1 cellular context compared by ENCODE assay signal in the genomic region with DNA sequence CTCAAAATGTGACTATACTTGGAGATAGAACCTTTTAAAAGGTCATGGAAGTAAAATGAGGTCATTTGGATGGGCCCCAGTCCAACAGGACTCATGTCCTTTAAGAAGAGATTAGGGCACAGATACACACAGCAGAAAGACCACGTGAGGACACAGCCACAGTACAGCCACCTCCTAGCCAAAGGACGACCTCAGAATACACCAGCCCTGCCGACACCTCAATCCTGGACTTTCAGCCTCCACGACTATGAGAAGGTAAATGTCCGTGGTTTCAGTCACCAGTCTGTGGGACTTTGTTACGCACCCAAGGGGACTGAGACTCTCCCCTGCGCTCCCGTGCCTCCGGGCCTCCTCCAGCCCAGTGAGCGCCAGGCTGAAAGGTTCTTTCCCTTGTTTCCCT.
TF ChIP-seq lines count a peak whose summit lies in the region.

No MANE protein-coding gene starts in this region.

TF ChIP-seq in K562, 482 proteins besides CTCF, POLR2A, EP300 and RAD21 (continued from another document):
- TF ChIP-seq, protein P1, sequence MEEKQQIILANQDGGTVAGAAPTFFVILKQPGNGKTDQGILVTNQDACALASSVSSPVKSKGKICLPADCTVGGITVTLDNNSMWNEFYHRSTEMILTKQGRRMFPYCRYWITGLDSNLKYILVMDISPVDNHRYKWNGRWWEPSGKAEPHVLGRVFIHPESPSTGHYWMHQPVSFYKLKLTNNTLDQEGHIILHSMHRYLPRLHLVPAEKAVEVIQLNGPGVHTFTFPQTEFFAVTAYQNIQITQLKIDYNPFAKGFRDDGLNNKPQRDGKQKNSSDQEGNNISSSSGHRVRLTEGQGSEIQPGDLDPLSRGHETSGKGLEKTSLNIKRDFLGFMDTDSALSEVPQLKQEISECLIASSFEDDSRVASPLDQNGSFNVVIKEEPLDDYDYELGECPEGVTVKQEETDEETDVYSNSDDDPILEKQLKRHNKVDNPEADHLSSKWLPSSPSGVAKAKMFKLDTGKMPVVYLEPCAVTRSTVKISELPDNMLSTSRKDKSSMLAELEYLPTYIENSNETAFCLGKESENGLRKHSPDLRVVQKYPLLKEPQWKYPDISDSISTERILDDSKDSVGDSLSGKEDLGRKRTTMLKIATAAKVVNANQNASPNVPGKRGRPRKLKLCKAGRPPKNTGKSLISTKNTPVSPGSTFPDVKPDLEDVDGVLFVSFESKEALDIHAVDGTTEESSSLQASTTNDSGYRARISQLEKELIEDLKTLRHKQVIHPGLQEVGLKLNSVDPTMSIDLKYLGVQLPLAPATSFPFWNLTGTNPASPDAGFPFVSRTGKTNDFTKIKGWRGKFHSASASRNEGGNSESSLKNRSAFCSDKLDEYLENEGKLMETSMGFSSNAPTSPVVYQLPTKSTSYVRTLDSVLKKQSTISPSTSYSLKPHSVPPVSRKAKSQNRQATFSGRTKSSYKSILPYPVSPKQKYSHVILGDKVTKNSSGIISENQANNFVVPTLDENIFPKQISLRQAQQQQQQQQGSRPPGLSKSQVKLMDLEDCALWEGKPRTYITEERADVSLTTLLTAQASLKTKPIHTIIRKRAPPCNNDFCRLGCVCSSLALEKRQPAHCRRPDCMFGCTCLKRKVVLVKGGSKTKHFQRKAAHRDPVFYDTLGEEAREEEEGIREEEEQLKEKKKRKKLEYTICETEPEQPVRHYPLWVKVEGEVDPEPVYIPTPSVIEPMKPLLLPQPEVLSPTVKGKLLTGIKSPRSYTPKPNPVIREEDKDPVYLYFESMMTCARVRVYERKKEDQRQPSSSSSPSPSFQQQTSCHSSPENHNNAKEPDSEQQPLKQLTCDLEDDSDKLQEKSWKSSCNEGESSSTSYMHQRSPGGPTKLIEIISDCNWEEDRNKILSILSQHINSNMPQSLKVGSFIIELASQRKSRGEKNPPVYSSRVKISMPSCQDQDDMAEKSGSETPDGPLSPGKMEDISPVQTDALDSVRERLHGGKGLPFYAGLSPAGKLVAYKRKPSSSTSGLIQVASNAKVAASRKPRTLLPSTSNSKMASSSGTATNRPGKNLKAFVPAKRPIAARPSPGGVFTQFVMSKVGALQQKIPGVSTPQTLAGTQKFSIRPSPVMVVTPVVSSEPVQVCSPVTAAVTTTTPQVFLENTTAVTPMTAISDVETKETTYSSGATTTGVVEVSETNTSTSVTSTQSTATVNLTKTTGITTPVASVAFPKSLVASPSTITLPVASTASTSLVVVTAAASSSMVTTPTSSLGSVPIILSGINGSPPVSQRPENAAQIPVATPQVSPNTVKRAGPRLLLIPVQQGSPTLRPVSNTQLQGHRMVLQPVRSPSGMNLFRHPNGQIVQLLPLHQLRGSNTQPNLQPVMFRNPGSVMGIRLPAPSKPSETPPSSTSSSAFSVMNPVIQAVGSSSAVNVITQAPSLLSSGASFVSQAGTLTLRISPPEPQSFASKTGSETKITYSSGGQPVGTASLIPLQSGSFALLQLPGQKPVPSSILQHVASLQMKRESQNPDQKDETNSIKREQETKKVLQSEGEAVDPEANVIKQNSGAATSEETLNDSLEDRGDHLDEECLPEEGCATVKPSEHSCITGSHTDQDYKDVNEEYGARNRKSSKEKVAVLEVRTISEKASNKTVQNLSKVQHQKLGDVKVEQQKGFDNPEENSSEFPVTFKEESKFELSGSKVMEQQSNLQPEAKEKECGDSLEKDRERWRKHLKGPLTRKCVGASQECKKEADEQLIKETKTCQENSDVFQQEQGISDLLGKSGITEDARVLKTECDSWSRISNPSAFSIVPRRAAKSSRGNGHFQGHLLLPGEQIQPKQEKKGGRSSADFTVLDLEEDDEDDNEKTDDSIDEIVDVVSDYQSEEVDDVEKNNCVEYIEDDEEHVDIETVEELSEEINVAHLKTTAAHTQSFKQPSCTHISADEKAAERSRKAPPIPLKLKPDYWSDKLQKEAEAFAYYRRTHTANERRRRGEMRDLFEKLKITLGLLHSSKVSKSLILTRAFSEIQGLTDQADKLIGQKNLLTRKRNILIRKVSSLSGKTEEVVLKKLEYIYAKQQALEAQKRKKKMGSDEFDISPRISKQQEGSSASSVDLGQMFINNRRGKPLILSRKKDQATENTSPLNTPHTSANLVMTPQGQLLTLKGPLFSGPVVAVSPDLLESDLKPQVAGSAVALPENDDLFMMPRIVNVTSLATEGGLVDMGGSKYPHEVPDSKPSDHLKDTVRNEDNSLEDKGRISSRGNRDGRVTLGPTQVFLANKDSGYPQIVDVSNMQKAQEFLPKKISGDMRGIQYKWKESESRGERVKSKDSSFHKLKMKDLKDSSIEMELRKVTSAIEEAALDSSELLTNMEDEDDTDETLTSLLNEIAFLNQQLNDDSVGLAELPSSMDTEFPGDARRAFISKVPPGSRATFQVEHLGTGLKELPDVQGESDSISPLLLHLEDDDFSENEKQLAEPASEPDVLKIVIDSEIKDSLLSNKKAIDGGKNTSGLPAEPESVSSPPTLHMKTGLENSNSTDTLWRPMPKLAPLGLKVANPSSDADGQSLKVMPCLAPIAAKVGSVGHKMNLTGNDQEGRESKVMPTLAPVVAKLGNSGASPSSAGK (IDR thresholded peaks at IDR 0.05): peak; percentile 74
- TF ChIP-seq, protein P2, sequence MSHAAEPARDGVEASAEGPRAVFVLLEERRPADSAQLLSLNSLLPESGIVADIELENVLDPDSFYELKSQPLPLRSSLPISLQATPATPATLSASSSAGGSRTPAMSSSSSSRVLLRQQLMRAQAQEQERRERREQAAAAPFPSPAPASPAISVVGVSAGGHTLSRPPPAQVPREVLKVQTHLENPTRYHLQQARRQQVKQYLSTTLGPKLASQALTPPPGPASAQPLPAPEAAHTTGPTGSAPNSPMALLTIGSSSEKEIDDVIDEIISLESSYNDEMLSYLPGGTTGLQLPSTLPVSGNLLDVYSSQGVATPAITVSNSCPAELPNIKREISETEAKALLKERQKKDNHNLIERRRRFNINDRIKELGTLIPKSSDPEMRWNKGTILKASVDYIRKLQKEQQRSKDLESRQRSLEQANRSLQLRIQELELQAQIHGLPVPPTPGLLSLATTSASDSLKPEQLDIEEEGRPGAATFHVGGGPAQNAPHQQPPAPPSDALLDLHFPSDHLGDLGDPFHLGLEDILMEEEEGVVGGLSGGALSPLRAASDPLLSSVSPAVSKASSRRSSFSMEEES (CRISPR knock-in tag; IDR thresholded peaks at IDR 0.05): peak; percentile 29; the same call in 1 of the 2 replicates
- TF ChIP-seq HDAC6 (IDR thresholded peaks at IDR 0.05; ENCODE audit: low read depth, low read length) (no peak), ZNF444 (CRISPR knock-in tag; IDR thresholded peaks at IDR 0.05) (no peak), ZNF239 (CRISPR knock-in tag; IDR thresholded peaks at IDR 0.05) (no peak), CBX1 (IDR thresholded peaks at IDR 0.05; ENCODE audit: low read depth) (no peak), NR2C2 (CRISPR knock-in tag; IDR thresholded peaks at IDR 0.05) (no peak), NR2C2 (tag; IDR thresholded peaks at IDR 0.05) (peak; percentile 41; the same call in 1 of the 2 replicates), BHLHE40 (IDR thresholded peaks at IDR 0.05; ENCODE audit: low read length) (no peak; the same call in 1 of the 2 replicates), ZNF589 (CRISPR knock-in tag; IDR thresholded peaks at IDR 0.05; ENCODE audit: low read depth) (no peak), MTA1 (IDR thresholded peaks at IDR 0.05; ENCODE audit: borderline replicate concordance) (no peak; the same call in 1 of the 2 replicates), KLF6 (CRISPR knock-in tag; IDR thresholded peaks at IDR 0.05; ENCODE audit: borderline replicate concordance) (no peak), GATAD2A (IDR thresholded peaks at IDR 0.05) (no peak), TFAM (CRISPR knock-in tag; conservative IDR thresholded peaks at IDR 0.05) (no peak), TAF15 (IDR thresholded peaks at IDR 0.05; ENCODE audit: low read depth, low read length) (no peak)
- TF ChIP-seq, protein P3, sequence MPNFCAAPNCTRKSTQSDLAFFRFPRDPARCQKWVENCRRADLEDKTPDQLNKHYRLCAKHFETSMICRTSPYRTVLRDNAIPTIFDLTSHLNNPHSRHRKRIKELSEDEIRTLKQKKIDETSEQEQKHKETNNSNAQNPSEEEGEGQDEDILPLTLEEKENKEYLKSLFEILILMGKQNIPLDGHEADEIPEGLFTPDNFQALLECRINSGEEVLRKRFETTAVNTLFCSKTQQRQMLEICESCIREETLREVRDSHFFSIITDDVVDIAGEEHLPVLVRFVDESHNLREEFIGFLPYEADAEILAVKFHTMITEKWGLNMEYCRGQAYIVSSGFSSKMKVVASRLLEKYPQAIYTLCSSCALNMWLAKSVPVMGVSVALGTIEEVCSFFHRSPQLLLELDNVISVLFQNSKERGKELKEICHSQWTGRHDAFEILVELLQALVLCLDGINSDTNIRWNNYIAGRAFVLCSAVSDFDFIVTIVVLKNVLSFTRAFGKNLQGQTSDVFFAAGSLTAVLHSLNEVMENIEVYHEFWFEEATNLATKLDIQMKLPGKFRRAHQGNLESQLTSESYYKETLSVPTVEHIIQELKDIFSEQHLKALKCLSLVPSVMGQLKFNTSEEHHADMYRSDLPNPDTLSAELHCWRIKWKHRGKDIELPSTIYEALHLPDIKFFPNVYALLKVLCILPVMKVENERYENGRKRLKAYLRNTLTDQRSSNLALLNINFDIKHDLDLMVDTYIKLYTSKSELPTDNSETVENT (CRISPR knock-in tag; IDR thresholded peaks at IDR 0.05): no peak
- TF ChIP-seq, protein P4, sequence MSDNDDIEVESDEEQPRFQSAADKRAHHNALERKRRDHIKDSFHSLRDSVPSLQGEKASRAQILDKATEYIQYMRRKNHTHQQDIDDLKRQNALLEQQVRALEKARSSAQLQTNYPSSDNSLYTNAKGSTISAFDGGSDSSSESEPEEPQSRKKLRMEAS (CRISPR knock-in tag; IDR thresholded peaks at IDR 0.05): no peak
- TF ChIP-seq, protein P5, sequence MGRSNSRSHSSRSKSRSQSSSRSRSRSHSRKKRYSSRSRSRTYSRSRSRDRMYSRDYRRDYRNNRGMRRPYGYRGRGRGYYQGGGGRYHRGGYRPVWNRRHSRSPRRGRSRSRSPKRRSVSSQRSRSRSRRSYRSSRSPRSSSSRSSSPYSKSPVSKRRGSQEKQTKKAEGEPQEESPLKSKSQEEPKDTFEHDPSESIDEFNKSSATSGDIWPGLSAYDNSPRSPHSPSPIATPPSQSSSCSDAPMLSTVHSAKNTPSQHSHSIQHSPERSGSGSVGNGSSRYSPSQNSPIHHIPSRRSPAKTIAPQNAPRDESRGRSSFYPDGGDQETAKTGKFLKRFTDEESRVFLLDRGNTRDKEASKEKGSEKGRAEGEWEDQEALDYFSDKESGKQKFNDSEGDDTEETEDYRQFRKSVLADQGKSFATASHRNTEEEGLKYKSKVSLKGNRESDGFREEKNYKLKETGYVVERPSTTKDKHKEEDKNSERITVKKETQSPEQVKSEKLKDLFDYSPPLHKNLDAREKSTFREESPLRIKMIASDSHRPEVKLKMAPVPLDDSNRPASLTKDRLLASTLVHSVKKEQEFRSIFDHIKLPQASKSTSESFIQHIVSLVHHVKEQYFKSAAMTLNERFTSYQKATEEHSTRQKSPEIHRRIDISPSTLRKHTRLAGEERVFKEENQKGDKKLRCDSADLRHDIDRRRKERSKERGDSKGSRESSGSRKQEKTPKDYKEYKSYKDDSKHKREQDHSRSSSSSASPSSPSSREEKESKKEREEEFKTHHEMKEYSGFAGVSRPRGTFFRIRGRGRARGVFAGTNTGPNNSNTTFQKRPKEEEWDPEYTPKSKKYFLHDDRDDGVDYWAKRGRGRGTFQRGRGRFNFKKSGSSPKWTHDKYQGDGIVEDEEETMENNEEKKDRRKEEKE (IDR thresholded peaks at IDR 0.05; ENCODE audit: borderline replicate concordance in 1 of 2, control insufficient read depth in 1 of 2, low read depth in 2 of 2, low read length in 1 of 2): no peak
- TF ChIP-seq, protein P6, sequence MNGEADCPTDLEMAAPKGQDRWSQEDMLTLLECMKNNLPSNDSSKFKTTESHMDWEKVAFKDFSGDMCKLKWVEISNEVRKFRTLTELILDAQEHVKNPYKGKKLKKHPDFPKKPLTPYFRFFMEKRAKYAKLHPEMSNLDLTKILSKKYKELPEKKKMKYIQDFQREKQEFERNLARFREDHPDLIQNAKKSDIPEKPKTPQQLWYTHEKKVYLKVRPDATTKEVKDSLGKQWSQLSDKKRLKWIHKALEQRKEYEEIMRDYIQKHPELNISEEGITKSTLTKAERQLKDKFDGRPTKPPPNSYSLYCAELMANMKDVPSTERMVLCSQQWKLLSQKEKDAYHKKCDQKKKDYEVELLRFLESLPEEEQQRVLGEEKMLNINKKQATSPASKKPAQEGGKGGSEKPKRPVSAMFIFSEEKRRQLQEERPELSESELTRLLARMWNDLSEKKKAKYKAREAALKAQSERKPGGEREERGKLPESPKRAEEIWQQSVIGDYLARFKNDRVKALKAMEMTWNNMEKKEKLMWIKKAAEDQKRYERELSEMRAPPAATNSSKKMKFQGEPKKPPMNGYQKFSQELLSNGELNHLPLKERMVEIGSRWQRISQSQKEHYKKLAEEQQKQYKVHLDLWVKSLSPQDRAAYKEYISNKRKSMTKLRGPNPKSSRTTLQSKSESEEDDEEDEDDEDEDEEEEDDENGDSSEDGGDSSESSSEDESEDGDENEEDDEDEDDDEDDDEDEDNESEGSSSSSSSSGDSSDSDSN (IDR thresholded peaks at IDR 0.05; ENCODE audit: borderline replicate concordance in 1 of 2, low read depth in 2 of 2, low read length in 2 of 2): no peak
